7 cellular contexts compared by ENCODE assay signal in the genomic region with DNA sequence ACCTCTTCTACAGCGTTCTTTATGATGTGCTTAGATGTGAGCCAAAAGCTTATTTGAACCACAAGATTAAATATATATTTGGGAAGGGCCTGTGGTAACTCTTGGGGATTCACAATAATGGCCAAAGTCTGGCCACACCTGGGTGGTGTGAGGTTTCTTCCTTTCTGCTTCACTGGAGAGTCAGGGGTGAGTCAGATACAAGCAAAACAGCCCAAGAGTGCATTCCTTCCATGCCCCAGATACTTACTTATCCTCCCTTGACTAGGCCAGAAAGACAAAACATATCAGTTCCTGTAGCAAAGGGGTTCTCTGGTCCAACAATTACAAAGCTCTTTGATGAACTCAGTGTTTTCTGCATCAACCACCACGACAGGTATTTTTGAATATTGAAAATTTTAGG. TPM values are rescaled to one million over a fixed set of nuclear protein-coding genes. Genes with fewer than 3 reads are reported as not detected.
DNase-seq lines count a peak whose midpoint lies in the region; ATAC-seq and TF ChIP-seq lines count a peak whose summit lies in the region.

No MANE protein-coding gene starts in this region.

- H3K27ac Mint-ChIP-seq in activated T-helper 1 cell treated with anti-CD3 and anti-CD28 coated beads, Interleukin-12 subunit alpha, Interleukin-12 subunit beta, Interleukin-2, Interleukin-4 antibody, amounts not matched to agents 30 ng/mL and 10 ng/mL and 1 ng/mL, durations not matched to agents 14 hours and 24 hours and 36 hours, result peak overlapping the region; percentile 99
- H3K27ac Mint-ChIP-seq in osteocyte (ENCODE audit: unreplicated experiment), result peak overlapping the region; percentile 66

- DNase-seq in activated T-helper 1 cell treated with anti-CD3 and anti-CD28 coated beads, Interleukin-12 subunit alpha, Interleukin-12 subunit beta, Interleukin-2, Interleukin-4 antibody, amounts not matched to agents 30 ng/mL and 10 ng/mL and 1 ng/mL, durations not matched to agents 14 hours and 24 hours and 36 hours (ENCODE audit: low spot score), result no peak
- no peak for DNase-seq in osteocyte (ENCODE audit: extremely low spot score, unreplicated experiment)
- no peak for DNase-seq in effector CD8-positive, alpha-beta T cell (lab: John Stamatoyannopoulos, UW)
- no peak for DNase-seq in tibial artery
- DNase-seq in activated effector memory CD4-positive, alpha-beta T cell treated with Interleukin-2 at 50 U/mL for 16 hours, result no peak

- H3K27ac ChIP-seq in tibial artery, result no peak overlapping the region

- ATAC-seq in GM18909 (IDR thresholded peaks at IDR 0.05; ENCODE audit: poor library complexity, unreplicated experiment) (peak; percentile 70), HG02938 (IDR thresholded peaks at IDR 0.05; ENCODE audit: unreplicated experiment) (peak; percentile 70)

- peaks cover 72% of the 10 kb centered on the region for H3K36me3 Mint-ChIP-seq in activated T-helper 1 cell treated with anti-CD3 and anti-CD28 coated beads, Interleukin-12 subunit alpha, Interleukin-12 subunit beta, Interleukin-2, Interleukin-4 antibody, amounts not matched to agents 30 ng/mL and 10 ng/mL and 1 ng/mL, durations not matched to agents 14 hours and 24 hours and 36 hours (ENCODE audit: low read depth)
- H3K36me3 Mint-ChIP-seq in osteocyte (ENCODE audit: unreplicated experiment), result no peaks in the 10 kb centered on the region

- TF ChIP-seq CTCF in osteocyte (IDR thresholded peaks at IDR 0.05), result no peak
- TF ChIP-seq CTCF in tibial artery (IDR thresholded peaks at IDR 0.05), result no peak

- H3K9me3 ChIP-seq in tibial artery, result no peaks in the 10 kb centered on the region

- H3K4me3 Mint-ChIP-seq in activated T-helper 1 cell treated with anti-CD3 and anti-CD28 coated beads, Interleukin-12 subunit alpha, Interleukin-12 subunit beta, Interleukin-2, Interleukin-4 antibody, amounts not matched to agents 30 ng/mL and 10 ng/mL and 1 ng/mL, durations not matched to agents 14 hours and 24 hours and 36 hours, result peak overlapping the region; percentile 97
- H3K4me3 Mint-ChIP-seq in osteocyte (ENCODE audit: unreplicated experiment), result no peak overlapping the region

- intact Hi-C loops in activated T-helper 1 cell treated with anti-CD3 and anti-CD28 coated beads, Interleukin-12 subunit alpha, Interleukin-12 subunit beta, Interleukin-2, Interleukin-4 antibody, amounts not matched to agents 30 ng/mL and 10 ng/mL and 1 ng/mL, durations not matched to agents 14 hours and 24 hours and 36 hours (cut with micrococcal nuclease), result no loop called here
- intact Hi-C loops in tibial artery (cut with DNase I; ENCODE audit: low total_unique reads), result no loop called here

- no peaks in the 10 kb centered on the region for H3K4me1 ChIP-seq in tibial artery

- peaks cover 69% of the 10 kb centered on the region for H3K4me1 Mint-ChIP-seq in activated T-helper 1 cell treated with anti-CD3 and anti-CD28 coated beads, Interleukin-12 subunit alpha, Interleukin-12 subunit beta, Interleukin-2, Interleukin-4 antibody, amounts not matched to agents 30 ng/mL and 10 ng/mL and 1 ng/mL, durations not matched to agents 14 hours and 24 hours and 36 hours (ENCODE audit: low read depth)
- H3K4me1 Mint-ChIP-seq in osteocyte (ENCODE audit: unreplicated experiment), result peaks cover 65% of the 10 kb centered on the region

- H3K27me3 Mint-ChIP-seq in activated T-helper 1 cell treated with anti-CD3 and anti-CD28 coated beads, Interleukin-12 subunit alpha, Interleukin-12 subunit beta, Interleukin-2, Interleukin-4 antibody, amounts not matched to agents 30 ng/mL and 10 ng/mL and 1 ng/mL, durations not matched to agents 14 hours and 24 hours and 36 hours (ENCODE audit: insufficient read depth), result no peaks in the 10 kb centered on the region
- H3K27me3 Mint-ChIP-seq in osteocyte (ENCODE audit: unreplicated experiment), result no peaks in the 10 kb centered on the region

- H3K27me3 ChIP-seq in tibial artery, result no peaks in the 10 kb centered on the region

- no peaks in the 10 kb centered on the region for H3K36me3 ChIP-seq in tibial artery

- no peaks in the 10 kb centered on the region for H3K9me3 Mint-ChIP-seq in activated T-helper 1 cell treated with anti-CD3 and anti-CD28 coated beads, Interleukin-12 subunit alpha, Interleukin-12 subunit beta, Interleukin-2, Interleukin-4 antibody, amounts not matched to agents 30 ng/mL and 10 ng/mL and 1 ng/mL, durations not matched to agents 14 hours and 24 hours and 36 hours
- no peaks in the 10 kb centered on the region for H3K9me3 Mint-ChIP-seq in osteocyte (ENCODE audit: unreplicated experiment)

- H3K4me3 ChIP-seq in tibial artery, result no peak overlapping the region

RNA-seq across cellular contexts. Expression of a gene that starts 0.9 kb away (rescaled TPM):
- 812 and 827 TPM in 2 replicates for total RNA-seq in activated T-helper 1 cell treated with anti-CD3 and anti-CD28 coated beads, Interleukin-12 subunit alpha, Interleukin-12 subunit beta, Interleukin-2, Interleukin-4 antibody, amounts not matched to agents 30 ng/mL and 10 ng/mL and 1 ng/mL, durations not matched to agents 14 hours and 24 hours and 36 hours
- total RNA-seq in osteocyte, result not detected in 2 replicates

RNA-seq across cellular contexts. Expression of a gene that starts 52.2 kb away (rescaled TPM):
- 79.1 and 79.7 TPM in 2 replicates for total RNA-seq in activated T-helper 1 cell treated with anti-CD3 and anti-CD28 coated beads, Interleukin-12 subunit alpha, Interleukin-12 subunit beta, Interleukin-2, Interleukin-4 antibody, amounts not matched to agents 30 ng/mL and 10 ng/mL and 1 ng/mL, durations not matched to agents 14 hours and 24 hours and 36 hours
- not detected in 2 replicates for total RNA-seq in osteocyte

Comparison
In these comparisons a context has a peak if more than half of its experiments do, and no peak if none do; other contexts are left out.
1. RNA of a gene that starts 0.9 kb away (total RNA-seq): 812 to 827 TPM in activated T-helper 1 cell treated with anti-CD3 and anti-CD28 coated beads, Interleukin-12 subunit alpha, Interleukin-12 subunit beta, Interleukin-2, Interleukin-4 antibody, amounts not matched to agents 30 ng/mL and 10 ng/mL and 1 ng/mL, durations not matched to agents 14 hours and 24 hours and 36 hours; not detected in osteocyte; every median in the first group is over 100 times any median in the second.
2. RNA of a gene that starts 52.2 kb away (total RNA-seq): 79.1 to 79.7 TPM in activated T-helper 1 cell treated with anti-CD3 and anti-CD28 coated beads, Interleukin-12 subunit alpha, Interleukin-12 subunit beta, Interleukin-2, Interleukin-4 antibody, amounts not matched to agents 30 ng/mL and 10 ng/mL and 1 ng/mL, durations not matched to agents 14 hours and 24 hours and 36 hours; not detected in osteocyte; every median in the first group is over 10 times any median in the second.